Comparison of ENCODE assay signal across 17 cellular contexts in the genomic region with DNA sequence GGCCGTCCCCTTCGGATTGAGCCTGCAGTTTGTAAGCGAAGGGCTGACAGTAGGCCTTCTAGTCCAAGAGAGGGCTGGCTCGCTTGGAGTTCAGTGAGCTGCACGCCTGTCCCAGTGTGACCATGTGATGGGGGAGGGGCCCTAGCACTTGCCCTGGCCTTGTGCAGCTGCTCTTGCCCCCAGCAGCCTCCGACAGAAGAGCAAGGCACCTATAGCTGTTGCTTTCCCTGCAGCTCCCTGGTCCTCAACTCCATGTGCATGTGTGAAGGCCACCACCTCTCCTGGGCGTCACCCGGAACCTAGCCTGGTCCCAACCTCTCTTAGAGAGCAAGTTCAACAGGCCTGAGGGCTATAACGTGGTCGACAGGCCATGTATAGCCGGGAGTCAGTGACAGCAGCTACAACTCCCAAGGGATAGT. TPM values are rescaled to one million over a fixed set of nuclear protein-coding genes. Genes with fewer than 3 reads are reported as not detected.
A peak's percentile ranks its signal among the peaks of the same experiment; 100 is the strongest.
DNase-seq lines count a peak whose midpoint lies in the region; ATAC-seq, FAIRE-seq and TF ChIP-seq lines count a peak whose summit lies in the region.
"Had no signal": no experiment of that assay in that cellular context is flagged by ENCODE, and none has a peak within 500 bp of the region (broad histone marks: within the 10 kb centered on the region; RNA-seq: fewer than 3 reads in every experiment).

No MANE protein-coding gene starts in this region.

- peak; percentile 38 for FAIRE-seq in HTR-8/SVneo (lab: Jason Lieb, UNC)

- peaks cover 20% of the 10 kb centered on the region for H3K36me3 Mint-ChIP-seq in activated CD4-positive, alpha-beta T cell treated with anti-CD3 and anti-CD28 coated beads, Interleukin-2, amount 10 ng/mL, durations not matched to agents 24 days and 14 days (ENCODE audit: low read depth)
- H3K36me3 Mint-ChIP-seq in WTC11: peaks cover 23% of the 10 kb centered on the region
- peaks cover 8% of the 10 kb centered on the region for H3K36me3 Mint-ChIP-seq in activated T-cell treated with anti-CD3 and anti-CD28 coated beads, Interleukin-2, amount 50 U/mL, for 4 hours (ENCODE audit: insufficient read depth)

- H2BK15ac ChIP-seq in neuronal stem cell (ENCODE audit: low read length): peak overlapping the region; percentile 39

- no peak overlapping the region for H3K4me3 Mint-ChIP-seq in activated CD4-positive, alpha-beta T cell treated with anti-CD3 and anti-CD28 coated beads, Interleukin-2, amount 10 ng/mL, durations not matched to agents 24 days and 14 days
- H3K4me3 Mint-ChIP-seq in WTC11: no peak overlapping the region
- no peak overlapping the region for H3K4me3 Mint-ChIP-seq in activated T-cell treated with anti-CD3 and anti-CD28 coated beads, Interleukin-2, amount 50 U/mL, for 4 hours

- peak overlapping the region; percentile 25 for H3K27ac Mint-ChIP-seq in activated CD4-positive, alpha-beta T cell treated with anti-CD3 and anti-CD28 coated beads, Interleukin-2, amount 10 ng/mL, durations not matched to agents 24 days and 14 days
- peak overlapping the region; percentile 89 for H3K27ac Mint-ChIP-seq in WTC11

- peaks cover 0 to 15% of the 10 kb centered on the region in 2 donors for H3K4me1 ChIP-seq in neuronal stem cell (ENCODE audit: control insufficient read depth in 2 of 2, insufficient read depth in 1 of 2, low read depth in 1 of 2, low read length in 2 of 2)

- H2AK5ac ChIP-seq in neuronal stem cell (ENCODE audit: low read depth, low read length): no peak overlapping the region

- peak overlapping the region; percentile 19 for H2BK5ac ChIP-seq in neuronal stem cell (ENCODE audit: low read length)

- intact Hi-C loops in activated CD4-positive, alpha-beta T cell treated with anti-CD3 and anti-CD28 coated beads, Interleukin-2, amount 10 ng/mL, durations not matched to agents 24 days and 14 days (cut with micrococcal nuclease): no loop called here

- no peak overlapping the region for H3K18ac ChIP-seq in neuronal stem cell (ENCODE audit: low read length)

- H3K4me3 ChIP-seq in neuronal stem cell (ENCODE audit: low read length in 2 of 2): no peak overlapping the region
- H3K4me3 ChIP-seq: BLaER1 treated with 17β-estradiol and CSF1 and Interleukin-3, amounts not matched to agents 10 nM and 100 nM had no signal

- WGBS in neuronal stem cell (ENCODE audit: extremely low coverage in 2 of 2, insufficient read length in 2 of 2, insufficient replicate concordance in 1 of 2), 2 donors: no CpG with 5 or more reads among the region's 11 CpGs

- H3K9ac ChIP-seq in neuronal stem cell (ENCODE audit: low read depth, low read length, poor library complexity): peak overlapping the region; percentile 50
- H3K9ac ChIP-seq: BLaER1 treated with 17β-estradiol and CSF1 and Interleukin-3, amounts not matched to agents 10 nM and 100 nM had no signal

- no peaks in the 10 kb centered on the region for H3K9me3 Mint-ChIP-seq in activated CD4-positive, alpha-beta T cell treated with anti-CD3 and anti-CD28 coated beads, Interleukin-2, amount 10 ng/mL, durations not matched to agents 24 days and 14 days
- H3K9me3 Mint-ChIP-seq in WTC11: no peaks in the 10 kb centered on the region
- no peaks in the 10 kb centered on the region for H3K9me3 Mint-ChIP-seq in activated T-cell treated with anti-CD3 and anti-CD28 coated beads, Interleukin-2, amount 50 U/mL, for 4 hours

- H2BK12ac ChIP-seq in neuronal stem cell (ENCODE audit: low read length): no peak overlapping the region

- peaks cover 0 to 4% of the 10 kb centered on the region in 2 donors for H3K9me3 ChIP-seq in neuronal stem cell (replicated peaks in 1 of 2; ENCODE audit: control insufficient read depth in 2 of 2, insufficient read depth in 1 of 2, low read depth in 1 of 2, low read length in 2 of 2)
- H3K9me3 ChIP-seq: BLaER1 treated with 17β-estradiol and CSF1 and Interleukin-3, amounts not matched to agents 10 nM and 100 nM had no signal

- POLR2A ChIA-PET in WTC11 (lab: Charles Lee): interaction anchor here (1.1 kb wide), 1 partner anchor 35 kb away, joined by 5 read pairs; no protein-coding TSS in a partner anchor

- CTCF ChIA-PET in WTC11 (lab: Charles Lee): interaction anchor here (0.5 to 10.6 kb wide), 23 partner anchors 7 to 1964 kb away, joined by 3 to 135 read pairs (median 4); a partner anchor contains a TSS

- ATAC-seq in WTC11 (peak; percentile 20), HG03565 (IDR thresholded peaks at IDR 0.05; ENCODE audit: unreplicated experiment) (no peak)
- ATAC-seq in activated T-cell treated with anti-CD3 and anti-CD28 coated beads, Interleukin-2, amount 50 U/mL, for 4 hours: no peak
- ATAC-seq: Panc1 had no signal

- peaks cover 5% of the 10 kb centered on the region for H3K79me1 ChIP-seq in neuronal stem cell (ENCODE audit: low read depth, low read length)

- no peaks in the 10 kb centered on the region for H3K27me3 Mint-ChIP-seq in activated CD4-positive, alpha-beta T cell treated with anti-CD3 and anti-CD28 coated beads, Interleukin-2, amount 10 ng/mL, durations not matched to agents 24 days and 14 days
- peaks cover 21% of the 10 kb centered on the region for H3K27me3 Mint-ChIP-seq in WTC11 (ENCODE audit: low read depth)
- H3K27me3 Mint-ChIP-seq in activated T-cell treated with anti-CD3 and anti-CD28 coated beads, Interleukin-2, amount 50 U/mL, for 4 hours (ENCODE audit: low read depth): no peaks in the 10 kb centered on the region

- no peak overlapping the region for H3K4ac ChIP-seq in neuronal stem cell (ENCODE audit: low read length)

- no peak overlapping the region for H3K14ac ChIP-seq in neuronal stem cell (ENCODE audit: low read length)

- H2AFZ ChIP-seq in neuronal stem cell (ENCODE audit: low read length): no peak overlapping the region

- H3K27ac ChIP-seq in neuronal stem cell (replicated peaks; ENCODE audit: low read length): no peak overlapping the region
- H3K27ac ChIP-seq: BLaER1 treated with 17β-estradiol and CSF1 and Interleukin-3, amounts not matched to agents 10 nM and 100 nM had no signal

- TF ChIP-seq CTCF in WTC11 (IDR thresholded peaks at IDR 0.05): no peak

- H3K4me1 Mint-ChIP-seq in activated CD4-positive, alpha-beta T cell treated with anti-CD3 and anti-CD28 coated beads, Interleukin-2, amount 10 ng/mL, durations not matched to agents 24 days and 14 days: peaks cover 6% of the 10 kb centered on the region
- H3K4me1 Mint-ChIP-seq in WTC11: peaks cover 26% of the 10 kb centered on the region
- peaks cover 6% of the 10 kb centered on the region for H3K4me1 Mint-ChIP-seq in activated T-cell treated with anti-CD3 and anti-CD28 coated beads, Interleukin-2, amount 50 U/mL, for 4 hours (ENCODE audit: low read depth)

- DNase-seq in activated CD4-positive, alpha-beta T cell treated with anti-CD3 and anti-CD28 coated beads, Interleukin-2, amount 10 ng/mL, durations not matched to agents 24 days and 14 days: no peak
- DNase-seq in activated CD4-positive, alpha-beta T cell treated with anti-CD3 and anti-CD28 coated beads, Interleukin-2, amount 50 U/mL, for 48 hours: no peak
- DNase-seq in HTR-8/SVneo (ENCODE audit: insufficient read length, low spot score) (no peak), WTC11 (ENCODE audit: low spot score) (peak; percentile 41), neuronal stem cell (ENCODE audit: low spot score) (no peak), NCI-H1092 (lab: John Stamatoyannopoulos, UW) (no peak)
- no peak for DNase-seq in activated T-cell treated with anti-CD3 and anti-CD28 coated beads, Interleukin-2, amount 50 U/mL, for 4 hours
- DNase-seq: 8988T, DMS 273 treated with DMSO at 0.1 percent for 48 hours, NCI-H1930, NCI-H2171, NCI-H446 treated with DMSO at 0.1 percent for 48 hours, NCI-H748 treated with DMSO at 0.1 percent for 48 hours, SIG-M5 had no signal

- H4K8ac ChIP-seq in neuronal stem cell (ENCODE audit: low read depth, low read length): no peak overlapping the region

- no peak overlapping the region for H4K91ac ChIP-seq in neuronal stem cell (ENCODE audit: low read depth, low read length, poor library complexity)

- no peak overlapping the region for H3K4me2 ChIP-seq in neuronal stem cell (ENCODE audit: insufficient read depth, low read length, poor library complexity, severe bottlenecking)
- H3K4me2 ChIP-seq: BLaER1 treated with 17β-estradiol and CSF1 and Interleukin-3, amounts not matched to agents 10 nM and 100 nM had no signal

- peak overlapping the region; percentile 80 for H3K23ac ChIP-seq in neuronal stem cell (ENCODE audit: low read depth, low read length, poor library complexity)

- peaks cover 2 to 6% (median 4%) of the 10 kb centered on the region in 3 experiments for H3K27me3 ChIP-seq in neuronal stem cell (ENCODE audit: control insufficient read depth in 3 of 3, insufficient read depth in 3 of 3, low read depth in 1 of 3, low read length in 3 of 3)

- no peak overlapping the region for H2BK120ac ChIP-seq in neuronal stem cell (ENCODE audit: low read depth, low read length)

- H3K36me3 ChIP-seq in neuronal stem cell (replicated peaks in 1 of 2; ENCODE audit: control insufficient read depth in 2 of 2, insufficient read depth in 2 of 2, low read length in 2 of 2): peaks cover 28 to 65% of the 10 kb centered on the region in 2 donors

TF ChIP-seq in WTC11, 78 proteins besides CTCF, POLR2A, EP300 and RAD21 (continues in another document):
- TF ChIP-seq, protein P1, sequence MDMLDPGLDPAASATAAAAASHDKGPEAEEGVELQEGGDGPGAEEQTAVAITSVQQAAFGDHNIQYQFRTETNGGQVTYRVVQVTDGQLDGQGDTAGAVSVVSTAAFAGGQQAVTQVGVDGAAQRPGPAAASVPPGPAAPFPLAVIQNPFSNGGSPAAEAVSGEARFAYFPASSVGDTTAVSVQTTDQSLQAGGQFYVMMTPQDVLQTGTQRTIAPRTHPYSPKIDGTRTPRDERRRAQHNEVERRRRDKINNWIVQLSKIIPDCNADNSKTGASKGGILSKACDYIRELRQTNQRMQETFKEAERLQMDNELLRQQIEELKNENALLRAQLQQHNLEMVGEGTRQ (CRISPR knock-in tag; IDR thresholded peaks at IDR 0.05): peak; percentile 44

RNA-seq across cellular contexts. Expression of a gene that starts 5.6 kb away (rescaled TPM):
- 26.8 and 27.6 TPM in 2 replicates for total RNA-seq in activated CD4-positive, alpha-beta T cell treated with anti-CD3 and anti-CD28 coated beads, Interleukin-2, amount 10 ng/mL, durations not matched to agents 24 days and 14 days
- total RNA-seq in WTC11 (2021): 2.5 to 2.9 TPM (median 2.8 TPM) in 3 replicates
- 13.3 TPM for polyA plus RNA-seq in neuronal stem cell (2013, experiment 1 of 2)
- polyA plus RNA-seq in neuronal stem cell (2013, experiment 2 of 2): 13.0 TPM
- total RNA-seq in activated T-cell treated with anti-CD3 and anti-CD28 coated beads, Interleukin-2, amount 50 U/mL, for 4 hours: 10 to 100 TPM; 16.9 to 22.2 (median 17.4) TPM

RNA-seq across cellular contexts. Expression of a gene that starts 36.3 kb away (rescaled TPM):
- total RNA-seq in activated CD4-positive, alpha-beta T cell treated with anti-CD3 and anti-CD28 coated beads, Interleukin-2, amount 10 ng/mL, durations not matched to agents 24 days and 14 days: 37.2 and 45.2 TPM in 2 replicates
- total RNA-seq in WTC11 (2021): 50.0 to 56.5 TPM (median 52.3 TPM) in 3 replicates
- 51.3 TPM for polyA plus RNA-seq in neuronal stem cell (2013, experiment 1 of 2)
- polyA plus RNA-seq in neuronal stem cell (2013, experiment 2 of 2): 47.7 TPM
- 10 to 100 TPM; 28.1 to 32.3 (median 31.8) TPM for total RNA-seq in activated T-cell treated with anti-CD3 and anti-CD28 coated beads, Interleukin-2, amount 50 U/mL, for 4 hours
